Comparison of ENCODE assay signal across 19 cellular contexts in the genomic region with DNA sequence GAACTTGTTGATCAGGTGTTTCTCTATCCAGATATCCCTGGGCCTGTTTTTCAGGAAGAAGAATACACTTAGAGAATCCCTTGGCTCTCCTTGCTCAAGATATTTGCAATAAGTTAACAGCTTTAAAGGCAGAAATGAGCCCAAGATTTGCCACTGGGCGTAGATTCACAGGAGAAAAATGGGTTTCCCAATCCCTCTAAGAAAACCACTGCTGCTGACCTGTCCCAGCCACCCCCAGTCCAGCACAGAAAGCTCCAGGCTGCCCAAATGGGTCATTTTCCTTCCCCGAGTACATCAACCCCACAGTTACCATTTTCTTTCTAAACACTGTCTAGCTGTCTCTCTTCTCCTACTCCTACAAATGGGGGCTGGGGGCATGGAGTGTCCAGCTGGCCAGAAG.
DNase-seq lines count a peak whose midpoint lies in the region; ATAC-seq and TF ChIP-seq lines count a peak whose summit lies in the region.
"Had no signal": no experiment of that assay in that cellular context is flagged by ENCODE, and none has a peak within 500 bp of the region (broad histone marks: within the 10 kb centered on the region; RNA-seq: fewer than 3 reads in every experiment).

No MANE protein-coding gene starts in this region.

- H3K4me1 ChIP-seq in SJSA1 (replicated peaks) = peaks cover 23% of the 10 kb centered on the region
- H3K4me1 ChIP-seq: BE2C had no signal

- no peaks in the 10 kb centered on the region for H3K36me3 ChIP-seq in SJSA1
- H3K36me3 ChIP-seq: BE2C had no signal

- peak; percentile 23 for DNase-seq in AG10803 (ENCODE audit: low read depth)
- DNase-seq in SJSA1 (ENCODE audit: low read depth in 1 of 2, low spot score in 2 of 2) = no peak
- DNase-seq in foreskin fibroblast = peak; percentile 22 to 39
- no peak for DNase-seq in NCI-H187 (lab: John Stamatoyannopoulos, UW)
- DNase-seq in NOMO-1 treated with dmso at 0.1 percent for 144 hours (lab: John Stamatoyannopoulos, UW; ENCODE audit: unreplicated experiment) = no peak
- DNase-seq: 8988T; ACHN; BE2C; CD4-positive, alpha-beta memory T cell; DMS53; GF-D8; GOT3; H9 had no signal

- no peaks in the 10 kb centered on the region for H3K9me3 ChIP-seq in SJSA1 (replicated peaks)
- H3K9me3 ChIP-seq: BE2C had no signal

- no peak for TF ChIP-seq CTCF in AG10803 (conservative IDR thresholded peaks at IDR 0.05; ENCODE audit: low read length)
- no peak for TF ChIP-seq CTCF in foreskin fibroblast (IDR thresholded peaks at IDR 0.05; ENCODE audit: low read depth, low read length)

- H3K27ac ChIP-seq in SJSA1 = peak overlapping the region; percentile 86
- peak overlapping the region in 15 of 21 experiments; percentile 2 to 87 (median 55) for H3K27ac ChIP-seq in skin epidermis
- H3K27ac ChIP-seq: C4-2B, HL-60 had no signal

- H3K27me3 ChIP-seq in SJSA1 (replicated peaks) = no peaks in the 10 kb centered on the region
- H3K27me3 ChIP-seq: BE2C had no signal

- H3K4me3 ChIP-seq in AG10803 (ENCODE audit: low read length) = no peak overlapping the region
- H3K4me3 ChIP-seq in SJSA1 = no peak overlapping the region
- no peak overlapping the region for H3K4me3 ChIP-seq in foreskin fibroblast (ENCODE audit: low read depth in 1 of 2, low read length in 2 of 2)
- H3K4me3 ChIP-seq in skin epidermis = no peak overlapping the region
- H3K4me3 ChIP-seq: GM12878 had no signal

- ATAC-seq in SK-N-SH treated with all-trans-retinoic acid at 6 μM for 48 hours (no peak), HG03460 (IDR thresholded peaks at IDR 0.05; ENCODE audit: unreplicated experiment) (no peak)
- ATAC-seq: GM12878 had no signal

TF ChIP-seq in SK-N-SH treated with all-trans-retinoic acid at 6 μM for 48 hours, 23 proteins besides CTCF, POLR2A, EP300 and RAD21:
- TF ChIP-seq ISL1 (CRISPR knock-in tag; IDR thresholded peaks at IDR 0.05) (no peak), ZFP30 (CRISPR knock-in tag; IDR thresholded peaks at IDR 0.05) (no peak), TCF4 (CRISPR knock-in tag; IDR thresholded peaks at IDR 0.05; ENCODE audit: borderline replicate concordance) (no peak), CSDC2 (CRISPR knock-in tag; IDR thresholded peaks at IDR 0.05) (no peak), ESRRG (CRISPR knock-in tag; IDR thresholded peaks at IDR 0.05) (no peak), TSHZ2 (CRISPR knock-in tag; IDR thresholded peaks at IDR 0.05) (no peak), ZNF565 (CRISPR knock-in tag; conservative IDR thresholded peaks at IDR 0.05; ENCODE audit: low read depth) (no peak)

Comparison
In these comparisons a context has a peak if more than half of its experiments do, and no peak if none do; other contexts are left out.
1. DNase-seq: peak in AG10803 (single experiment) and foreskin fibroblast (2 of 2); none in SJSA1 (0 of 2), NCI-H187 (0 of 2) and NOMO-1 treated with dmso at 0.1 percent for 144 hours (single experiment).